20 cellular contexts compared by ENCODE assay signal in the genomic region with DNA sequence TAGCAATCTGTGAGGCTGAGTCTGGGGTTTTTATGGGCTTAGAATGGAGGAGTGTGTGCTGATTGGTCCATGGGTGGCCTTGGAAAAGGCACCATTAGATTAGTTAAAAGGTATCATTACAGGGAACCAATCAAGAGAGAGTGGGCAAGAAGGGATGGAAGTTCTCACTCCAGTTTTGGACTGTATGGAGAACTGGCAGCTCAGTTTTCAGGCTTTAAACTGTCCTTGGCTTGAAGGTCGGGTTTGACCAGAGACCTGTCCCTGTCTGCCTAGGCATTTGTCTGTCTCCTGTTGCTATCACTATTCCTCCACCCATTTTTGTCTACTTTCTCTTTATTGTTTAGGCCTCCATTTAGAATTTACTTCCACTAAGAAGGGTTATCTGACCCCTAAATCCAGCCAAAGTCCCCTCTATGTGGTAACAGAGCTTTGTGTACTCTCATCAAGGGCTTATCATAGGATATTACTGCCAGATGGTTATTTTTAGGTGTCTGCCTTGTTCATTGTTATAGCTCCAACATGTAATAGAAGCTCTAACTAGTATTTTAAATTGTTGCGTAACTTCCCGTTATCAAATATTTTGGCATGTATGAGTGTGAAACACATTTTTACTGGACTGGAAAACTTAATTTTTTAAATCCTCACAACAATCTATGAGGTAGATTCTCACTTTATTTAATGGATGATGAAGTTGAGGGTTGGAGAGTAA.
"Had no signal": no experiment of that assay in that cellular context is flagged by ENCODE, and none has a peak within 500 bp of the region (broad histone marks: within the 10 kb centered on the region; RNA-seq: fewer than 3 reads in every experiment).

No MANE protein-coding gene starts in this region.

- H3K9me3 ChIP-seq: esophagus squamous epithelium, gastroesophageal sphincter, neutrophil, psoas muscle, thoracic aorta, transverse colon had no signal

- H3K36me3 ChIP-seq: esophagus squamous epithelium, gastroesophageal sphincter, neutrophil, stomach, thoracic aorta, transverse colon had no signal

- H3K4me3 ChIP-seq: esophagus squamous epithelium, gastroesophageal sphincter, hepatocyte, mucosa of descending colon, psoas muscle, stomach, thoracic aorta, transverse colon had no signal

- H3K27ac Mint-ChIP-seq: effector memory CD8-positive, alpha-beta T cell; naive thymus-derived CD8-positive, alpha-beta T cell had no signal

- H3K4me1 ChIP-seq: esophagus squamous epithelium, gastroesophageal sphincter, psoas muscle, stomach, transverse colon had no signal

- ATAC-seq: effector memory CD8-positive, alpha-beta T cell; gastroesophageal sphincter; left colon; mucosa of descending colon; naive thymus-derived CD8-positive, alpha-beta T cell had no signal

- H3K4me1 Mint-ChIP-seq: naive thymus-derived CD8-positive, alpha-beta T cell had no signal

- H3K27me3 Mint-ChIP-seq: effector memory CD8-positive, alpha-beta T cell had no signal

- H3K27me3 ChIP-seq: esophagus squamous epithelium, hepatocyte, neutrophil, stomach, transverse colon had no signal

- H3K27ac ChIP-seq: esophagus squamous epithelium, gastroesophageal sphincter, hepatocyte, neutrophil, psoas muscle, stomach, thoracic aorta, transverse colon had no signal

- DNase-seq: effector memory CD8-positive, alpha-beta T cell; esophagus squamous epithelium; foreskin fibroblast; glutamatergic neuron; kidney; left colon; mucosa of descending colon; naive thymus-derived CD8-positive, alpha-beta T cell; psoas muscle; retina; small intestine; stimulated activated CD4-positive, alpha-beta T cell treated with anti-CD3 and anti-CD28 coated beads, Interleukin-12 subunit alpha, Interleukin-12 subunit beta, amount 100 ng/mL, for 4 hours; stimulated activated naive CD4-positive, alpha-beta T cell; stomach; substantia nigra; transverse colon had no signal

- H3K36me3 Mint-ChIP-seq: naive thymus-derived CD8-positive, alpha-beta T cell had no signal

- H3K4me3 Mint-ChIP-seq: effector memory CD8-positive, alpha-beta T cell; naive thymus-derived CD8-positive, alpha-beta T cell had no signal
